In genomic region chr2:127377262-127377661, GRCh38 we compare ENCODE assay signal across 17 cellular contexts. TPM values are rescaled to one million over a fixed set of nuclear protein-coding genes. Genes with fewer than 3 reads are reported as not detected.
DNase-seq lines count a peak whose midpoint lies in the region; ATAC-seq and TF ChIP-seq lines count a peak whose summit lies in the region.
"Had no signal": no experiment of that assay in that cellular context is flagged by ENCODE, and none has a peak within 500 bp of the region (broad histone marks: within the 10 kb centered on the region; RNA-seq: fewer than 3 reads in every experiment).

No MANE protein-coding gene starts in this region.

- no peak overlapping the region for H3K27ac ChIP-seq in endodermal cell (ENCODE audit: low read depth, low read length)
- H3K27ac ChIP-seq: C4-2B had no signal

- H3K36me3 Mint-ChIP-seq in T-helper 17 cell (ENCODE audit: low read depth): no peaks in the 10 kb centered on the region
- peaks cover 33% of the 10 kb centered on the region for H3K36me3 Mint-ChIP-seq in endodermal cell (ENCODE audit: low read depth)

- peak overlapping the region; percentile 16 for H3K4me3 ChIP-seq in endodermal cell (ENCODE audit: low read length)

- no peak overlapping the region for H3K9ac ChIP-seq in endodermal cell (ENCODE audit: extremely low read depth, low read length, poor library complexity, severe bottlenecking)

- H3K4me1 Mint-ChIP-seq in T-helper 17 cell (peaks cover 23% of the 10 kb centered on the region), endodermal cell (no peaks in the 10 kb centered on the region)

- 100% methylated on average over 1 of the region's 1 CpG; no CpG with 5 or more reads in 1 of the 2 experiments for WGBS in endodermal cell (ENCODE audit: insufficient coverage in 1 of 2, insufficient read length in 1 of 2), 2 experiments

- DNase-seq in AG08395 (ENCODE audit: low spot score) (peak; percentile 8), EH (ENCODE audit: low read depth) (peak; percentile 69), T-helper 17 cell (no peak), endodermal cell (no peak), NCI-H526 (lab: John Stamatoyannopoulos, UW) (no peak)
- DNase-seq: ACHN; BE2C; CD4-positive, alpha-beta memory T cell; DMS153; DMS79 treated with DMSO at 0.1 percent for 48 hours; GDM1 had no signal

- peaks cover 52% of the 10 kb centered on the region for H3K9me3 Mint-ChIP-seq in endodermal cell

- H3K27me3 ChIP-seq in endodermal cell (ENCODE audit: control insufficient read depth, insufficient read depth, low read length, poor library complexity, severe bottlenecking): no peaks in the 10 kb centered on the region
- H3K27me3 ChIP-seq: BE2C had no signal

- ATAC-seq in T-helper 17 cell: no peak
- ATAC-seq in GM21786 (IDR thresholded peaks at IDR 0.05; ENCODE audit: unreplicated experiment): no peak
- no peak for ATAC-seq in HG02571 (IDR thresholded peaks at IDR 0.05; ENCODE audit: unreplicated experiment)
- ATAC-seq in HG03095 (IDR thresholded peaks at IDR 0.05; ENCODE audit: unreplicated experiment): no peak
- ATAC-seq: HCT116 had no signal

- H3K4me3 Mint-ChIP-seq in T-helper 17 cell: no peak overlapping the region
- no peak overlapping the region for H3K4me3 Mint-ChIP-seq in endodermal cell

- H3K4me1 ChIP-seq in endodermal cell (ENCODE audit: control insufficient read depth, insufficient read depth, low read length): no peaks in the 10 kb centered on the region
- H3K4me1 ChIP-seq: BE2C had no signal

- H3K27me3 Mint-ChIP-seq in T-helper 17 cell (no peaks in the 10 kb centered on the region), endodermal cell (ENCODE audit: insufficient read depth) (no peaks in the 10 kb centered on the region)
- H3K27me3 Mint-ChIP-seq: CD4-positive, alpha-beta memory T cell; IgD-negative memory B cell had no signal

- H3K27ac Mint-ChIP-seq in T-helper 17 cell (peak overlapping the region; percentile 68), endodermal cell (no peak overlapping the region)
- H3K27ac Mint-ChIP-seq: IgD-negative memory B cell had no signal

- H3K36me3 ChIP-seq in endodermal cell (ENCODE audit: control insufficient read depth, insufficient read depth, low read length): peaks cover 7% of the 10 kb centered on the region
- H3K36me3 ChIP-seq: BE2C had no signal

- no peak for TF ChIP-seq CTCF in endodermal cell (conservative IDR thresholded peaks at IDR 0.05)

- H3K9me3 ChIP-seq in T-helper 17 cell (ENCODE audit: control insufficient read depth, low read length, poor library complexity, severe bottlenecking): peaks cover 5% of the 10 kb centered on the region
- H3K9me3 ChIP-seq in endodermal cell (ENCODE audit: control insufficient read depth, low read length): peaks cover 55% of the 10 kb centered on the region
- H3K9me3 ChIP-seq: BE2C had no signal

RNA-seq across cellular contexts. Expression of gene MAP3K2, which starts 10.5 kb away (rescaled TPM):
- 100 to 1,000 TPM in 1 of 2 donors, 10 to 100 TPM in 1; 91.0 to 100 TPM for total RNA-seq in T-helper 17 cell
- 10 to 100 TPM; 27.9 to 31.6 TPM for total RNA-seq in endodermal cell
- 16.3 TPM for polyA plus RNA-seq in endodermal cell (2013, experiment 1 of 2)
- polyA plus RNA-seq in endodermal cell (2013, experiment 2 of 2): 15.5 TPM

RNA-seq across cellular contexts. Expression of gene PROC, which starts 41.0 kb away (rescaled TPM):
- total RNA-seq in T-helper 17 cell (not detected), endodermal cell (under 1 TPM; 0.46 to 0.51 TPM)
- 1.0 TPM for polyA plus RNA-seq in endodermal cell (2013, experiment 1 of 2)
- 0.66 TPM for polyA plus RNA-seq in endodermal cell (2013, experiment 2 of 2)
- total RNA-seq: CD4-positive, alpha-beta memory T cell had no signal
- polyA plus RNA-seq: CD4-positive, alpha-beta memory T cell; IgD-negative memory B cell had no signal

Comparison
In these comparisons a context has a peak if more than half of its experiments do, and no peak if none do; other contexts are left out.
1. DNase-seq: peak in AG08395 (single experiment) and EH (single experiment); none in T-helper 17 cell (0 of 3), endodermal cell (single experiment) and NCI-H526 (0 of 2).